Comparison of ENCODE assay signal across 8 cellular contexts in the genomic region with DNA sequence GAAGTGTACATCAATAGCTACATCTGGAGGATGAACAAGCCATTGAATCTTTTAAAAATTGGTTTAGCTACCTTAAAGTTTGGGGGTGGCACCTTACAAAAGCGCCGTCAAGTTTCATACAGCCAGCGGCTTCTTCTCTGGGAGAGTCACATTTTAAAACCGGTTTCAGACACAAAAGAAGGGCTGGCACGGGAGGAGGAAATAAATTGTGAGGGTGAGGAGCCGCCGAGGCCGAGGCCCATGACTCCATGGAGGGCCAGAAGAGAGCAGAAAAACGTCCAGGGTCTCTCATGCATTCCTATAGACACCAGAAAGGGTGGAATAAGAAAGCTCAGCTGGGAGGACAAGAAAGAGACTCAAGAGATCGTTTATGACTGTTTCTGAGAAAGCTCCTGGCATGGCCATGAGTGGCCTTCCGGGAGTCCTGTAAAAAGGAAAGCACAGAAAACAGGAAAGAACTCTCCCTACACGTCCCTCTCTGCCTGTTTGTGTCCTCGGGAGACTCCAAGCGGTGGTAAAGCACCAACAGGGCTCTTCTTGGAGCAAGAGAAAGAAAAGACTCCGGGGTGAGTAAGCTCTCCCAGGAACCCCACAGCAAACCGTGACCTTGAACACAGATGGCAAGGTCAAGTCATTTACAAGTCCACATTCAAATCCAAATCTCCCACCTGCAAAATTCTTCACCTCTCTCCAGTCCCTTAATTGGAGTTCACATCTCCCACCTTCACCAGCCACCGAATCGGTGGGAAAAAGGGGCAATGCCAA. TPM values are rescaled to one million over a fixed set of nuclear protein-coding genes. Genes with fewer than 3 reads are reported as not detected.
DNase-seq lines count a peak whose midpoint lies in the region; ATAC-seq and TF ChIP-seq lines count a peak whose summit lies in the region.

No MANE protein-coding gene starts in this region.

- TF ChIP-seq CTCF in colonic mucosa (IDR thresholded peaks at IDR 0.05), result no peak

- peaks cover 12% of the 10 kb centered on the region for H3K4me1 ChIP-seq in colonic mucosa

- peak overlapping the region; percentile 85 for H3K27ac Mint-ChIP-seq in stimulated activated memory B cell treated with anti-CD40 and anti-IgM and Interleukin-4, amounts not matched to agents 10 μg/mL and 1 μg/mL and 100 μg/mL, for 72 hours

- H3K27me3 Mint-ChIP-seq in stimulated activated memory B cell treated with anti-CD40 and anti-IgM and Interleukin-4, amounts not matched to agents 10 μg/mL and 1 μg/mL and 100 μg/mL, for 72 hours, result no peaks in the 10 kb centered on the region

- peak overlapping the region; percentile 73 for H3K4me3 ChIP-seq in colonic mucosa

- no peaks in the 10 kb centered on the region for H3K9me3 Mint-ChIP-seq in stimulated activated memory B cell treated with anti-CD40 and anti-IgM and Interleukin-4, amounts not matched to agents 10 μg/mL and 1 μg/mL and 100 μg/mL, for 72 hours

- peaks cover 45% of the 10 kb centered on the region for H3K4me1 Mint-ChIP-seq in stimulated activated memory B cell treated with anti-CD40 and anti-IgM and Interleukin-4, amounts not matched to agents 10 μg/mL and 1 μg/mL and 100 μg/mL, for 72 hours

- intact Hi-C loops in Right ventricle myocardium inferior (cut with DNase I), result loop anchor here (2.0 kb wide), 2 partner anchors 14 to 54 kb away; partner anchors contain the start of gene FRAT1
- intact Hi-C loops in cardiac septum (cut with DNase I), result loop anchor here (1.0 to 5.0 kb wide), 3 partner anchors 13 to 54 kb away; partner anchors contain the start of genes ARHGAP19 and FRAT1
- intact Hi-C loops in colonic mucosa (cut with DNase I), result loop anchor here (5.0 kb wide), 2 partner anchors 40 to 55 kb away; partner anchors contain the start of gene ARHGAP19

- peaks cover 14% of the 10 kb centered on the region for H3K36me3 Mint-ChIP-seq in stimulated activated memory B cell treated with anti-CD40 and anti-IgM and Interleukin-4, amounts not matched to agents 10 μg/mL and 1 μg/mL and 100 μg/mL, for 72 hours

- H3K9ac ChIP-seq in colonic mucosa (ENCODE audit: low read depth in 2 of 2, low read length in 2 of 2), result peak overlapping the region; percentile 93 to 99

- DNase-seq in Right ventricle myocardium inferior (ENCODE audit: missing footprints), result no peak
- no peak for DNase-seq in cardiac septum (ENCODE audit: low spot score)
- peak; percentile 80 for DNase-seq in RPMI7951 (ENCODE audit: low read depth)
- DNase-seq in colonic mucosa, result peak; percentile 66
- peak; percentile 88 for DNase-seq in left kidney (ENCODE audit: low read depth, low spot score)
- DNase-seq in NOMO-1 treated with dmso at 0.1 percent for 144 hours (lab: John Stamatoyannopoulos, UW; ENCODE audit: unreplicated experiment), result no peak

- ATAC-seq in Right ventricle myocardium inferior (peak; percentile 30), GM19324 (IDR thresholded peaks at IDR 0.05; ENCODE audit: low FRiP score, unreplicated experiment) (no peak)
- no peak for ATAC-seq in stimulated activated memory B cell treated with anti-CD40 and anti-IgM and Interleukin-4, amounts not matched to agents 10 μg/mL and 1 μg/mL and 100 μg/mL, for 72 hours

- peak overlapping the region; percentile 86 for H3K4me3 Mint-ChIP-seq in stimulated activated memory B cell treated with anti-CD40 and anti-IgM and Interleukin-4, amounts not matched to agents 10 μg/mL and 1 μg/mL and 100 μg/mL, for 72 hours

- H3K36me3 ChIP-seq in colonic mucosa, result no peaks in the 10 kb centered on the region

- H3K9me3 ChIP-seq in colonic mucosa, result no peaks in the 10 kb centered on the region

- no peaks in the 10 kb centered on the region for H3K27me3 ChIP-seq in colonic mucosa

- H3K27ac ChIP-seq in colonic mucosa, result peak overlapping the region; percentile 86

RNA-seq across cellular contexts. Expression of gene FRAT2, which starts 1.8 kb away (rescaled TPM):
- total RNA-seq in Right ventricle myocardium inferior, result 9.1 TPM
- 4.8 TPM for total RNA-seq in cardiac septum
- total RNA-seq in RPMI7951 (2014; rRNA removed; shearing (Covaris generic)), result 3.1 and 4.8 TPM in 2 replicates
- total RNA-seq in colonic mucosa, result 10 to 100 TPM; 34.3 to 53.1 TPM

RNA-seq across cellular contexts. Expression of gene FRAT1, which starts 13.7 kb away (rescaled TPM):
- total RNA-seq in Right ventricle myocardium inferior (5.4 TPM), cardiac septum (1.6 TPM), colonic mucosa (1 to 10 TPM; 5.0 to 6.1 TPM)
- total RNA-seq in RPMI7951 (2014; rRNA removed; shearing (Covaris generic)), result 0.60 and 1.7 TPM in 2 replicates

RNA-seq across cellular contexts. Expression of gene ARHGAP19, which starts 40.3 kb away (rescaled TPM):
- 5.6 TPM for total RNA-seq in Right ventricle myocardium inferior
- total RNA-seq in cardiac septum, result 4.4 TPM
- total RNA-seq in RPMI7951 (2014; rRNA removed; shearing (Covaris generic)), result 5.8 and 6.0 TPM in 2 replicates
- 1 to 10 TPM; 8.0 to 9.8 TPM for total RNA-seq in colonic mucosa

Comparison
In these comparisons a context has a peak if more than half of its experiments do, and no peak if none do; other contexts are left out.
1. DNase-seq: peak in RPMI7951 (single experiment), colonic mucosa (single experiment) and left kidney (single experiment); none in Right ventricle myocardium inferior (single experiment), cardiac septum (single experiment) and NOMO-1 treated with dmso at 0.1 percent for 144 hours (single experiment).